In the genomic region with DNA sequence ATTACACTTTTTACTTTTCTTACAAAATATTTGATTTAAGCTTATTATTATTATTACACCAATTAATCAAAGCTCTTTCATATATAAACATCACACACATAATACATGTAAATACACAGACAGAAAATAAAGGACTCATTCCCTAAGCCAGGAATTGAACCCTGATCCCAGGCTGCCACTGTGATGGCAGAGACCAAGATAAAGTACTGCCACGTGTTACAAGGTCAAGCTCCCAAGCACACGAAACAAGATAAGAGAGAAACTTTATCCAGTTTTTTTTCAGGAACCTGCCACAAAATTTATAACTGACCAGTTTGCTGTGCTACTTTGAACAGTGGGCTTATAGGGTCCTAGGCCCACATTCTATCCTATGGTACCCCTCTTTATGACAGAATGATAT, we compare ENCODE assay signal across 17 cellular contexts.
A peak's percentile ranks its signal among the peaks of the same experiment; 100 is the strongest.
DNase-seq lines count a peak whose midpoint lies in the region; ATAC-seq, FAIRE-seq and TF ChIP-seq lines count a peak whose summit lies in the region.
"Had no signal": no experiment of that assay in that cellular context is flagged by ENCODE, and none has a peak within 500 bp of the region (broad histone marks: within the 10 kb centered on the region; RNA-seq: fewer than 3 reads in every experiment).

No MANE protein-coding gene starts in this region.

- POLR2A ChIA-PET in HepG2 (lab: Yijun Ruan, JAX), result no interaction called here

- peaks cover 8% of the 10 kb centered on the region for H3K9me3 Mint-ChIP-seq in activated CD4-positive, alpha-beta T cell treated with anti-CD3 and anti-CD28 coated beads, Interleukin-2, amount 10 ng/mL, durations not matched to agents 24 days and 14 days
- H3K9me3 Mint-ChIP-seq: HFFc6 had no signal

- peaks cover 42% of the 10 kb centered on the region for H3K4me1 ChIP-seq in body of pancreas
- peaks cover 30% of the 10 kb centered on the region for H3K4me1 ChIP-seq in HepG2 (ENCODE audit: insufficient read depth, low read length)
- peaks cover 7 to 14% (median 13%) of the 10 kb centered on the region in 3 donors for H3K4me1 ChIP-seq in pancreas
- H3K4me1 ChIP-seq in breast epithelium, result no peaks in the 10 kb centered on the region

- no peak for TF ChIP-seq EP300 in HepG2 (IDR thresholded peaks at IDR 0.05; ENCODE audit: low read depth in 2 of 2, low read length in 2 of 2)
- TF ChIP-seq EP300 in HepG2 (CRISPR knock-in tag; IDR thresholded peaks at IDR 0.05; ENCODE audit: borderline replicate concordance), result no peak

- H2AFZ ChIP-seq in HepG2 (ENCODE audit: low read length), result no peak overlapping the region

- TF ChIP-seq CTCF in body of pancreas (IDR thresholded peaks at IDR 0.05) (no peak), HepG2 (CRISPR knock-in tag; IDR thresholded peaks at IDR 0.05) (no peak), pancreas (IDR thresholded peaks at IDR 0.05) (no peak), breast epithelium (IDR thresholded peaks at IDR 0.05) (no peak)

- no peaks in the 10 kb centered on the region for H3K36me3 Mint-ChIP-seq in activated CD4-positive, alpha-beta T cell treated with anti-CD3 and anti-CD28 coated beads, Interleukin-2, amount 10 ng/mL, durations not matched to agents 24 days and 14 days (ENCODE audit: low read depth)
- H3K36me3 Mint-ChIP-seq: CD4-positive, alpha-beta memory T cell had no signal

- H3K4me2 ChIP-seq in HepG2 (ENCODE audit: low read depth, low read length), result no peak overlapping the region

- H3K9me3 ChIP-seq in body of pancreas (no peaks in the 10 kb centered on the region), HepG2 (ENCODE audit: low read length) (peaks cover 4% of the 10 kb centered on the region; the same call in 1 of the 2 replicates), pancreas (no peaks in the 10 kb centered on the region), breast epithelium (peaks cover 0 to 5% of the 10 kb centered on the region in 2 donors)
- H3K9me3 ChIP-seq: HAP-1 had no signal

- H3K27me3 ChIP-seq in body of pancreas, result no peaks in the 10 kb centered on the region
- no peaks in the 10 kb centered on the region for H3K27me3 ChIP-seq in HepG2 (ENCODE audit: control insufficient read depth in 1 of 2, insufficient read depth in 2 of 2, low read length in 2 of 2)
- H3K27me3 ChIP-seq in pancreas, result no peaks in the 10 kb centered on the region
- no peaks in the 10 kb centered on the region for H3K27me3 ChIP-seq in breast epithelium

- no peaks in the 10 kb centered on the region for H3K4me1 Mint-ChIP-seq in activated CD4-positive, alpha-beta T cell treated with anti-CD3 and anti-CD28 coated beads, Interleukin-2, amount 10 ng/mL, durations not matched to agents 24 days and 14 days
- H3K4me1 Mint-ChIP-seq: CD4-positive, alpha-beta memory T cell had no signal

- in situ Hi-C loops in HepG2 (cut with HindIII; ENCODE audit: extremely low pct_ligation_motif_present, low pct_unique_long_range_greater_than_20kb), result no loop called here

- peak; percentile 38 for ATAC-seq in body of pancreas
- ATAC-seq in HepG2, result no peak
- peak in 3 of 4 donors; percentile 40 to 44 (median 41) for ATAC-seq in pancreas

- no peak overlapping the region for H3K27ac Mint-ChIP-seq in activated CD4-positive, alpha-beta T cell treated with anti-CD3 and anti-CD28 coated beads, Interleukin-2, amount 10 ng/mL, durations not matched to agents 24 days and 14 days
- H3K27ac Mint-ChIP-seq: CD4-positive, alpha-beta memory T cell; HFFc6 had no signal

- TF ChIP-seq POLR2A in body of pancreas (IDR thresholded peaks at IDR 0.05), result no peak
- no peak for TF ChIP-seq POLR2A in HepG2 (IDR thresholded peaks at IDR 0.05; ENCODE audit: insufficient read depth in 1 of 2, low read depth in 2 of 2, low read length in 2 of 2)
- no peak for TF ChIP-seq POLR2A in breast epithelium (IDR thresholded peaks at IDR 0.05)

- H4K20me1 ChIP-seq in HepG2 (ENCODE audit: insufficient read depth, low read length), result no peaks in the 10 kb centered on the region

- no peak overlapping the region for H3K9ac ChIP-seq in HepG2 (ENCODE audit: insufficient read depth, low read depth, low read length)

- no peaks in the 10 kb centered on the region for H3K79me2 ChIP-seq in HepG2 (ENCODE audit: insufficient read depth, low read length)

- no peak overlapping the region for H3K4me3 Mint-ChIP-seq in activated CD4-positive, alpha-beta T cell treated with anti-CD3 and anti-CD28 coated beads, Interleukin-2, amount 10 ng/mL, durations not matched to agents 24 days and 14 days
- H3K4me3 Mint-ChIP-seq: CD4-positive, alpha-beta memory T cell; HFFc6 had no signal

- H3K27ac ChIP-seq in body of pancreas, result peak overlapping the region in 1 of 4 donors; percentile 22
- H3K27ac ChIP-seq in HepG2 (ENCODE audit: extremely low read length, insufficient read depth, low read length), result no peak overlapping the region
- no peak overlapping the region for H3K27ac ChIP-seq in pancreas
- no peak overlapping the region for H3K27ac ChIP-seq in breast epithelium

- H3K27me3 Mint-ChIP-seq in activated CD4-positive, alpha-beta T cell treated with anti-CD3 and anti-CD28 coated beads, Interleukin-2, amount 10 ng/mL, durations not matched to agents 24 days and 14 days, result no peaks in the 10 kb centered on the region

- FAIRE-seq in HepG2 (lab: Jason Lieb, UNC) (peak; percentile 40), pancreas (lab: Jason Lieb, UNC) (no peak)
- FAIRE-seq: GM12892, H54 had no signal

- H3K36me3 ChIP-seq in body of pancreas (replicated peaks in 1 of 2; ENCODE audit: insufficient read depth in 1 of 2, low read depth in 2 of 2), result peaks cover 0 to 4% of the 10 kb centered on the region in 2 donors
- no peaks in the 10 kb centered on the region for H3K36me3 ChIP-seq in HepG2 (replicated peaks in 1 of 2; ENCODE audit: control insufficient read depth in 1 of 2, insufficient read depth in 2 of 2, low read length in 2 of 2)
- peaks cover 0 to 8% (median 0%) of the 10 kb centered on the region in 3 donors for H3K36me3 ChIP-seq in pancreas
- no peaks in the 10 kb centered on the region for H3K36me3 ChIP-seq in breast epithelium
- H3K36me3 ChIP-seq: HAP-1 had no signal

- CTCF ChIA-PET in HepG2 (lab: Yijun Ruan, JAX; ENCODE audit: low intra/inter-chr PET ratio, low total read pairs), result no interaction called here

- BruUV-seq in HepG2 (replicated peaks; lab: Mats Ljungman, UMichigan), result no TSS peak

- no peak overlapping the region for H3K4me3 ChIP-seq in body of pancreas
- H3K4me3 ChIP-seq in HepG2 (replicated peaks in 1 of 3; ENCODE audit: insufficient read depth in 1 of 3, low read depth in 2 of 3, low read length in 3 of 3), result no peak overlapping the region
- no peak overlapping the region for H3K4me3 ChIP-seq in pancreas
- no peak overlapping the region for H3K4me3 ChIP-seq in breast epithelium
- H3K4me3 ChIP-seq: HAP-1 had no signal

- 23 to 26% methylated on average over 2 of the region's 2 CpGs for WGBS in body of pancreas, 2 donors
- 4% methylated on average over 2 of the region's 2 CpGs for WGBS in HepG2 (ENCODE audit: low lambda C conversion rate)
- 11 to 15% methylated on average over 2 of the region's 2 CpGs for WGBS in pancreas, 2 donors

- intact Hi-C loops in body of pancreas (cut with DNase I), result no loop called here
- intact Hi-C loops in HepG2 (cut with micrococcal nuclease; ENCODE audit: unreplicated experiment), result no loop called here
- intact Hi-C loops in pancreas (cut with DNase I), result no loop called here
- intact Hi-C loops in activated CD4-positive, alpha-beta T cell treated with anti-CD3 and anti-CD28 coated beads, Interleukin-2, amount 10 ng/mL, durations not matched to agents 24 days and 14 days (cut with micrococcal nuclease), result no loop called here
- intact Hi-C loops in breast epithelium (cut with DNase I; ENCODE audit: low total_unique reads), result no loop called here

- no peak for TF ChIP-seq RAD21 in HepG2 (CRISPR knock-in tag; IDR thresholded peaks at IDR 0.05)

- DNase-seq in body of pancreas, result peak in 1 of 4 donors; percentile 8
- peak; percentile 34 for DNase-seq in HepG2 (ENCODE audit: low spot score)
- DNase-seq in pancreas, result no peak
- DNase-seq in activated CD4-positive, alpha-beta T cell treated with anti-CD3 and anti-CD28 coated beads, Interleukin-2, amount 10 ng/mL, durations not matched to agents 24 days and 14 days, result no peak
- DNase-seq in NCI-H226, result no peak
- DNase-seq in breast epithelium (ENCODE audit: low spot score in 2 of 2), result no peak
- DNase-seq: C1 segment of cervical spinal cord; Calu3; CD4-positive, alpha-beta memory T cell; COR-L47; DMS53; DMS79 treated with DMSO at 0.1 percent for 48 hours; GOT3; HFFc6 had no signal

TF ChIP-seq in HepG2, 621 proteins besides CTCF, POLR2A, EP300 and RAD21 (continues in another document):
- no peak for TF ChIP-seq KLF11 (CRISPR knock-in tag; IDR thresholded peaks at IDR 0.05)
- TF ChIP-seq, protein P1, sequence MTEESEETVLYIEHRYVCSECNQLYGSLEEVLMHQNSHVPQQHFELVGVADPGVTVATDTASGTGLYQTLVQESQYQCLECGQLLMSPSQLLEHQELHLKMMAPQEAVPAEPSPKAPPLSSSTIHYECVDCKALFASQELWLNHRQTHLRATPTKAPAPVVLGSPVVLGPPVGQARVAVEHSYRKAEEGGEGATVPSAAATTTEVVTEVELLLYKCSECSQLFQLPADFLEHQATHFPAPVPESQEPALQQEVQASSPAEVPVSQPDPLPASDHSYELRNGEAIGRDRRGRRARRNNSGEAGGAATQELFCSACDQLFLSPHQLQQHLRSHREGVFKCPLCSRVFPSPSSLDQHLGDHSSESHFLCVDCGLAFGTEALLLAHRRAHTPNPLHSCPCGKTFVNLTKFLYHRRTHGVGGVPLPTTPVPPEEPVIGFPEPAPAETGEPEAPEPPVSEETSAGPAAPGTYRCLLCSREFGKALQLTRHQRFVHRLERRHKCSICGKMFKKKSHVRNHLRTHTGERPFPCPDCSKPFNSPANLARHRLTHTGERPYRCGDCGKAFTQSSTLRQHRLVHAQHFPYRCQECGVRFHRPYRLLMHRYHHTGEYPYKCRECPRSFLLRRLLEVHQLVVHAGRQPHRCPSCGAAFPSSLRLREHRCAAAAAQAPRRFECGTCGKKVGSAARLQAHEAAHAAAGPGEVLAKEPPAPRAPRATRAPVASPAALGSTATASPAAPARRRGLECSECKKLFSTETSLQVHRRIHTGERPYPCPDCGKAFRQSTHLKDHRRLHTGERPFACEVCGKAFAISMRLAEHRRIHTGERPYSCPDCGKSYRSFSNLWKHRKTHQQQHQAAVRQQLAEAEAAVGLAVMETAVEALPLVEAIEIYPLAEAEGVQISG (CRISPR knock-in tag; IDR thresholded peaks at IDR 0.05), result no peak
- no peak for TF ChIP-seq NONO (IDR thresholded peaks at IDR 0.05)
- TF ChIP-seq NONO (CRISPR knock-in tag; conservative IDR thresholded peaks at IDR 0.05), result no peak
- no peak for TF ChIP-seq PRPF4 (IDR thresholded peaks at IDR 0.05; ENCODE audit: low read depth, low read length, poor library complexity, severe bottlenecking)
- no peak for TF ChIP-seq ARHGAP35 (CRISPR knock-in tag; IDR thresholded peaks at IDR 0.05; ENCODE audit: borderline replicate concordance)
- TF ChIP-seq MXI1 (IDR thresholded peaks at IDR 0.05; ENCODE audit: borderline replicate concordance, low read depth, low read length), result no peak
- no peak for TF ChIP-seq YEATS4 (CRISPR knock-in tag; IDR thresholded peaks at IDR 0.05; ENCODE audit: borderline replicate concordance)
- no peak for TF ChIP-seq ZFP90 (CRISPR knock-in tag; IDR thresholded peaks at IDR 0.05; ENCODE audit: borderline replicate concordance)
